In genomic region chr2:130159376-130159775, GRCh38 we compare ENCODE assay signal across 18 cellular contexts. TPM values are rescaled to one million over a fixed set of nuclear protein-coding genes. Genes with fewer than 3 reads are reported as not detected.
"Had no signal": no experiment of that assay in that cellular context is flagged by ENCODE, and none has a peak within 500 bp of the region (broad histone marks: within the 10 kb centered on the region; RNA-seq: fewer than 3 reads in every experiment).

No MANE protein-coding gene starts in this region.

RNA-seq across cellular contexts. Expression of gene POTEF, which starts 30.4 kb away (rescaled TPM):
- total RNA-seq: naive thymus-derived CD8-positive, alpha-beta T cell; natural killer cell treated with Interleukin-12 subunit alpha and Interleukin-12 subunit beta and Interleukin-15 and Interleukin-18, amount 100 ng/mL, for 72 hours; posterior vena cava; spleen; subcutaneous adipose tissue; temporal lobe; thoracic aorta; transverse colon; upper lobe of right lung; urinary bladder had no signal
- polyA plus RNA-seq: naive thymus-derived CD8-positive, alpha-beta T cell; spleen; stomach; urinary bladder had no signal

RNA-seq across cellular contexts. Expression of gene TUBA3E, which starts 38.9 kb away (rescaled TPM):
- total RNA-seq: naive thymus-derived CD8-positive, alpha-beta T cell; natural killer cell treated with Interleukin-12 subunit alpha and Interleukin-12 subunit beta and Interleukin-15 and Interleukin-18, amount 100 ng/mL, for 72 hours; neural crest cell; omental fat pad; osteocyte; pancreas; posterior vena cava; pulmonary artery endothelial cell; sciatic nerve; smooth muscle cell; spleen; stomach; subcutaneous adipose tissue; temporal lobe; thoracic aorta; upper lobe of right lung; urinary bladder had no signal
- polyA plus RNA-seq: naive thymus-derived CD8-positive, alpha-beta T cell; smooth muscle cell; stomach; urinary bladder had no signal
